13 cellular contexts compared by ENCODE assay signal in the genomic region with DNA sequence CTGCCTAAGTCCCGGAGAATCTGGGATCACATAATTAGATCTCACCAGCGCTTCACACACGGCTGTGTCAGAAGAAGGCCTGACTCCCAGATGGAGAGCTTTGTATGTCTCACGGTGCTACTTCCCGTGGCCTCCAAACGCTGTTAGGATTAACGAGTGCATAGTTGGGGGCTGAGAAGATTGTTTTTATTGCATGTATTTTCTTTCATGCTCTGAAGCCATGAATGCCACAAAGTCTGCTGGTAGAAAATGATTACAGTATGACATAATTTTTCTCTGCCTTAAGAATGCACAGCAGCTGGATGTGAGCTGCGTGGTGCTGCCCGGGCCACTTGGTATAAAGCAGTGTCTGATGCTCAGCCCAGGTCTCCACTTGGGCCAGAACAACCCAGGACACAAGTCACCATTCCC.
A peak's percentile ranks its signal among the peaks of the same experiment; 100 is the strongest.
DNase-seq lines count a peak whose midpoint lies in the region; ATAC-seq and TF ChIP-seq lines count a peak whose summit lies in the region.
"Had no signal": no experiment of that assay in that cellular context is flagged by ENCODE, and none has a peak within 500 bp of the region (broad histone marks: within the 10 kb centered on the region; RNA-seq: fewer than 3 reads in every experiment).

No MANE protein-coding gene starts in this region.

- WGBS in esophagus muscularis mucosa = 63% methylated on average over 9 of the region's 9 CpGs

- TF ChIP-seq EP300 in esophagus muscularis mucosa (IDR thresholded peaks at IDR 0.05) = no peak

- H3K9me3 Mint-ChIP-seq in osteocyte (ENCODE audit: unreplicated experiment) = peaks cover 26% of the 10 kb centered on the region

- H3K36me3 Mint-ChIP-seq in osteocyte (ENCODE audit: unreplicated experiment) = peaks cover 45% of the 10 kb centered on the region

- H3K27ac ChIP-seq in esophagus muscularis mucosa (replicated peaks in 1 of 4) = peak overlapping the region in 3 of 4 donors; percentile 26 to 38 (median 27)

- no peak for TF ChIP-seq POLR2A in esophagus muscularis mucosa (IDR thresholded peaks at IDR 0.05; ENCODE audit: low read depth)

- H3K27me3 ChIP-seq in esophagus muscularis mucosa = no peaks in the 10 kb centered on the region

- peaks cover 0 to 21% (median 11%) of the 10 kb centered on the region in 4 donors for H3K9me3 ChIP-seq in esophagus muscularis mucosa

- peak overlapping the region; percentile 97 for H3K27ac Mint-ChIP-seq in osteocyte (ENCODE audit: unreplicated experiment)
- H3K27ac Mint-ChIP-seq: CD4-positive, CD25-positive, alpha-beta regulatory T cell had no signal

- peak overlapping the region; percentile 5 for H3K4me3 Mint-ChIP-seq in osteocyte (ENCODE audit: unreplicated experiment)
- H3K4me3 Mint-ChIP-seq: CD4-positive, CD25-positive, alpha-beta regulatory T cell had no signal

- DNase-seq in AG20443 (ENCODE audit: low spot score) (peak; percentile 92), NCI-H2227 (lab: John Stamatoyannopoulos, UW; ENCODE audit: unreplicated experiment) (peak; percentile 60), esophagus muscularis mucosa (ENCODE audit: extremely low spot score) (no peak), osteocyte (ENCODE audit: extremely low spot score, unreplicated experiment) (peak; percentile 87), NCI-H1930 (lab: John Stamatoyannopoulos, UW) (no peak)
- DNase-seq: activated naive CD4-positive, alpha-beta T cell treated with anti-CD3 and anti-CD28 coated beads, Interleukin-2, amount 50 U/mL, for 16 hours; CD4-positive, CD25-positive, alpha-beta regulatory T cell; MV-4-11 had no signal

- H3K4me3 ChIP-seq in esophagus muscularis mucosa = no peak overlapping the region

- no peak for TF ChIP-seq CTCF in esophagus muscularis mucosa (IDR thresholded peaks at IDR 0.05)
- no peak for TF ChIP-seq CTCF in osteocyte (IDR thresholded peaks at IDR 0.05)

- peaks cover 0 to 21% (median 2%) of the 10 kb centered on the region in 4 donors for H3K36me3 ChIP-seq in esophagus muscularis mucosa

- intact Hi-C loops in esophagus muscularis mucosa (cut with DNase I) = no loop called here

- peaks cover 13 to 23% (median 16%) of the 10 kb centered on the region in 4 donors for H3K4me1 ChIP-seq in esophagus muscularis mucosa

- peaks cover 53% of the 10 kb centered on the region for H3K4me1 Mint-ChIP-seq in osteocyte (ENCODE audit: unreplicated experiment)
- H3K4me1 Mint-ChIP-seq: CD4-positive, CD25-positive, alpha-beta regulatory T cell had no signal

- ATAC-seq in GM19023 (IDR thresholded peaks at IDR 0.05; ENCODE audit: unreplicated experiment) = no peak
- ATAC-seq in GM18519 (IDR thresholded peaks at IDR 0.05; ENCODE audit: low FRiP score, unreplicated experiment) = no peak
- ATAC-seq in HG02623 (IDR thresholded peaks at IDR 0.05; ENCODE audit: unreplicated experiment) = no peak
- ATAC-seq: activated CD4-positive, CD25-positive, alpha-beta regulatory T cell treated with anti-CD3 and anti-CD28 coated beads, Interleukin-2, amount 50 U/mL, for 24 hours; esophagus mucosa had no signal

- no peaks in the 10 kb centered on the region for H3K27me3 Mint-ChIP-seq in osteocyte (ENCODE audit: unreplicated experiment)

Comparison
In these comparisons a context has a peak if more than half of its experiments do, and no peak if none do; other contexts are left out.
1. DNase-seq: peak in AG20443 (single experiment), NCI-H2227 (single experiment) and osteocyte (single experiment); none in esophagus muscularis mucosa (single experiment) and NCI-H1930 (0 of 2).